Comparison of ENCODE assay signal across 21 cellular contexts in the genomic region with DNA sequence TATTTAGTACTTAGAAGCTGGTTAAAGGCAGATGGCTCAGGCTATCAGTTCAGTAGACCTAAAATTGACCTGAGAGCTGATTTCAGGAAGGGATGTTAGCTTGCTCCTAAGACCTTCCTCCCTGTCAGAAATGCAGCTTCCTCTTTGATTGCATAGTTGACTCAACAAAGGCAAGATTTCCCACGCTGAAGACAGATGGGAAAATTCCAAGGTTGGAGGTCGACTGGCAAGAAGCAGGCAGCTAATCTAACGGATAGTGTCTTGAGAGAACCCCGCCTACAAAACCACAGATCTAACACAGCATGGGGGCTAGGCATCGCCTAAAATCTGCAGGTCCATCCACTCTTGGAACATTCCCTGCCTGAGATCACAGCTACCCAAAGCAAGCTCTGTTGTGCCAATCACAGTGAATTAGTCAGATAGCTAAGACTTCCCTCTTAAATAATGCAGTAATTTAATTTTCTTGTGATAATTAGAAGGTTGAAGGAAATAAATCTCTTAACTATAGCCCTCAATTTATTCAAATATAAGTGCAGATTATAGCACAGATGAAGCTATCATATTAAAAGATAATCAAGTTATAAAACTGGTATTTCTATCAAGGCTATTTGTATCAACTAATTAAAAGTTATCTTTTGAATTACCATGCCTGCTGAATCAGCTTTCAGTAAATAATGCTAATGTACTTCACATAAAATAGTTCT.
A peak's percentile ranks its signal among the peaks of the same experiment; 100 is the strongest.
DNase-seq lines count a peak whose midpoint lies in the region; ATAC-seq and TF ChIP-seq lines count a peak whose summit lies in the region.
"Had no signal": no experiment of that assay in that cellular context is flagged by ENCODE, and none has a peak within 500 bp of the region (broad histone marks: within the 10 kb centered on the region; RNA-seq: fewer than 3 reads in every experiment).

No MANE protein-coding gene starts in this region.

- WGBS in SK-N-SH (ENCODE audit: low lambda C conversion rate): 47% methylated on average over 3 of the region's 5 CpGs

- CTCF ChIA-PET in SK-N-SH (lab: Yijun Ruan, JAX): interaction anchor here (1.0 to 1.3 kb wide), 2 partner anchors 66 to 67 kb away, joined by 3 to 4 read pairs; no protein-coding TSS in a partner anchor
- CTCF ChIA-PET in WTC11 (lab: Charles Lee): no interaction called here

- no peak overlapping the region for H3K4me3 Mint-ChIP-seq in WTC11
- H3K4me3 Mint-ChIP-seq: stimulated activated memory B cell treated with anti-CD40 and anti-IgM and Interleukin-4, amounts not matched to agents 10 μg/mL and 1 μg/mL and 100 μg/mL, for 72 hours; T-cell had no signal

- ATAC-seq in SK-N-SH treated with all-trans-retinoic acid at 6 μM for 48 hours (peak; percentile 34; the same call in 2 of the 3 replicates), WTC11 (peak; percentile 44; the same call in 1 of the 2 replicates), GM19035 (IDR thresholded peaks at IDR 0.05; ENCODE audit: unreplicated experiment) (no peak)
- ATAC-seq: stimulated activated memory B cell treated with anti-CD40 and anti-IgM and Interleukin-4, amounts not matched to agents 10 μg/mL and 1 μg/mL and 100 μg/mL, for 72 hours; T-cell; upper lobe of right lung had no signal

- no peaks in the 10 kb centered on the region for H3K9me2 ChIP-seq in SK-N-SH

- peak overlapping the region in 1 of 2 experiments; percentile 55; a peak in 3 of 4 replicates for H3K27ac ChIP-seq in SK-N-SH (ENCODE audit: low read depth in 2 of 2, low read length in 1 of 2)
- peak overlapping the region; percentile 6 for H3K27ac ChIP-seq in stomach smooth muscle (ENCODE audit: low read length)
- H3K27ac ChIP-seq: 22Rv1, HL-60, KMS-11, left ventricle myocardium inferior, prostate gland, spleen, upper lobe of right lung had no signal

- H3F3A ChIP-seq in SK-N-SH (replicated peaks; ENCODE audit: insufficient read depth): peaks cover 3% of the 10 kb centered on the region

- H3K9me3 ChIP-seq in SK-N-SH (no peaks in the 10 kb centered on the region), stomach smooth muscle (ENCODE audit: control insufficient read depth in 2 of 2, low read length in 2 of 2) (no peaks in the 10 kb centered on the region)
- H3K9me3 ChIP-seq: left ventricle myocardium inferior, prostate gland, spleen, upper lobe of right lung had no signal

- TF ChIP-seq EP300 in SK-N-SH (IDR thresholded peaks at IDR 0.05; ENCODE audit: borderline replicate concordance in 1 of 2, low read depth in 1 of 2, low read length in 1 of 2): no peak

- no peak for TF ChIP-seq RAD21 in SK-N-SH (IDR thresholded peaks at IDR 0.05; ENCODE audit: low read length)

- H3K36me3 ChIP-seq in SK-N-SH (replicated peaks in 1 of 2; ENCODE audit: control insufficient read depth in 1 of 2, insufficient read depth in 2 of 2, low read length in 1 of 2): no peaks in the 10 kb centered on the region
- H3K36me3 ChIP-seq in stomach smooth muscle (ENCODE audit: control insufficient read depth in 2 of 2, insufficient read depth in 2 of 2, low read length in 2 of 2): no peaks in the 10 kb centered on the region
- H3K36me3 ChIP-seq: left ventricle myocardium inferior, prostate gland, spleen, upper lobe of right lung had no signal

- no peaks in the 10 kb centered on the region for H4K20me1 ChIP-seq in SK-N-SH (ENCODE audit: insufficient read depth)

- H3K27me3 Mint-ChIP-seq in WTC11 (ENCODE audit: low read depth): no peaks in the 10 kb centered on the region
- H3K27me3 Mint-ChIP-seq: stimulated activated memory B cell treated with anti-CD40 and anti-IgM and Interleukin-4, amounts not matched to agents 10 μg/mL and 1 μg/mL and 100 μg/mL, for 72 hours had no signal

- TF ChIP-seq CTCF in SK-N-SH (IDR thresholded peaks at IDR 0.05) (no peak), WTC11 (IDR thresholded peaks at IDR 0.05) (no peak)

- H3K4me3 ChIP-seq in SK-N-SH (ENCODE audit: low read depth in 2 of 2, low read length in 1 of 2) (no peak overlapping the region), stomach smooth muscle (ENCODE audit: low read length in 2 of 2) (no peak overlapping the region)
- H3K4me3 ChIP-seq: left ventricle myocardium inferior, prostate gland, spleen, upper lobe of right lung had no signal

- DNase-seq in SK-N-SH: no peak
- peak; percentile 16 for DNase-seq in WTC11 (ENCODE audit: low spot score)
- DNase-seq in fibroblast of peridontal ligament (ENCODE audit: extremely low read depth): peak; percentile 17
- no peak for DNase-seq in GF-D8 (lab: John Stamatoyannopoulos, UW)
- DNase-seq in cerebellar cortex (ENCODE audit: low spot score): no peak
- DNase-seq: activated CD4-positive, CD25-positive, alpha-beta regulatory T cell; activated effector memory CD4-positive, alpha-beta T cell treated with anti-CD3 and anti-CD28 coated beads, Interleukin-2, amount 50 U/mL, for 16 hours; aorta; left ventricle myocardium inferior; NCI-H1105; spleen; T-cell; upper lobe of right lung had no signal

- no peak overlapping the region for H3K4me2 ChIP-seq in SK-N-SH
- H3K4me2 ChIP-seq: KMS-11 had no signal

- POLR2A ChIA-PET in SK-N-SH (lab: Yijun Ruan, JAX) (no interaction called here), WTC11 (lab: Charles Lee) (no interaction called here)

- no peaks in the 10 kb centered on the region for H3K79me2 ChIP-seq in SK-N-SH (ENCODE audit: insufficient read depth)

- peaks cover 6 to 15% of the 10 kb centered on the region in 2 experiments; a peak in 2 of 4 replicates for H3K4me1 ChIP-seq in SK-N-SH (ENCODE audit: control insufficient read depth in 1 of 2, insufficient read depth in 2 of 2, low read depth in 1 of 2, low read length in 1 of 2)
- H3K4me1 ChIP-seq in stomach smooth muscle (ENCODE audit: control insufficient read depth, insufficient read depth, low read length): peaks cover 9% of the 10 kb centered on the region
- H3K4me1 ChIP-seq: left ventricle myocardium inferior, prostate gland, upper lobe of right lung had no signal

- no peaks in the 10 kb centered on the region for H3K36me3 Mint-ChIP-seq in WTC11
- H3K36me3 Mint-ChIP-seq: stimulated activated memory B cell treated with anti-CD40 and anti-IgM and Interleukin-4, amounts not matched to agents 10 μg/mL and 1 μg/mL and 100 μg/mL, for 72 hours; T-cell had no signal

- peaks cover 16% of the 10 kb centered on the region for H3K4me1 Mint-ChIP-seq in WTC11
- H3K4me1 Mint-ChIP-seq: stimulated activated memory B cell treated with anti-CD40 and anti-IgM and Interleukin-4, amounts not matched to agents 10 μg/mL and 1 μg/mL and 100 μg/mL, for 72 hours had no signal

- H2AFZ ChIP-seq in SK-N-SH (ENCODE audit: low read depth): no peak overlapping the region

- H3K9ac ChIP-seq in SK-N-SH (no peak overlapping the region), stomach smooth muscle (ENCODE audit: low read length in 2 of 2) (no peak overlapping the region)
- H3K9ac ChIP-seq: KMS-11 had no signal

- no peaks in the 10 kb centered on the region for H3K9me3 Mint-ChIP-seq in WTC11
- H3K9me3 Mint-ChIP-seq: stimulated activated memory B cell treated with anti-CD40 and anti-IgM and Interleukin-4, amounts not matched to agents 10 μg/mL and 1 μg/mL and 100 μg/mL, for 72 hours; T-cell had no signal

- H3K27ac Mint-ChIP-seq in WTC11: no peak overlapping the region
- H3K27ac Mint-ChIP-seq: stimulated activated memory B cell treated with anti-CD40 and anti-IgM and Interleukin-4, amounts not matched to agents 10 μg/mL and 1 μg/mL and 100 μg/mL, for 72 hours; T-cell had no signal

- H3K27me3 ChIP-seq in SK-N-SH (ENCODE audit: insufficient read depth): no peaks in the 10 kb centered on the region
- H3K27me3 ChIP-seq in stomach smooth muscle (ENCODE audit: control insufficient read depth in 1 of 2, insufficient read depth in 2 of 2, low read length in 2 of 2): no peaks in the 10 kb centered on the region
- H3K27me3 ChIP-seq: spleen, upper lobe of right lung had no signal

TF ChIP-seq in SK-N-SH treated with all-trans-retinoic acid at 6 μM for 48 hours, 23 proteins besides CTCF, POLR2A, EP300 and RAD21 (continues in another document):
- peak; percentile 85 for TF ChIP-seq ZC3H10 (CRISPR knock-in tag; IDR thresholded peaks at IDR 0.05)

TF ChIP-seq in SK-N-SH, 30 proteins besides CTCF, POLR2A, EP300 and RAD21 (continues in another document):
- TF ChIP-seq YY1 (IDR thresholded peaks at IDR 0.05; ENCODE audit: low read depth) (no peak), GABPA (IDR thresholded peaks at IDR 0.05; ENCODE audit: low read depth) (no peak)
- TF ChIP-seq, protein P1, sequence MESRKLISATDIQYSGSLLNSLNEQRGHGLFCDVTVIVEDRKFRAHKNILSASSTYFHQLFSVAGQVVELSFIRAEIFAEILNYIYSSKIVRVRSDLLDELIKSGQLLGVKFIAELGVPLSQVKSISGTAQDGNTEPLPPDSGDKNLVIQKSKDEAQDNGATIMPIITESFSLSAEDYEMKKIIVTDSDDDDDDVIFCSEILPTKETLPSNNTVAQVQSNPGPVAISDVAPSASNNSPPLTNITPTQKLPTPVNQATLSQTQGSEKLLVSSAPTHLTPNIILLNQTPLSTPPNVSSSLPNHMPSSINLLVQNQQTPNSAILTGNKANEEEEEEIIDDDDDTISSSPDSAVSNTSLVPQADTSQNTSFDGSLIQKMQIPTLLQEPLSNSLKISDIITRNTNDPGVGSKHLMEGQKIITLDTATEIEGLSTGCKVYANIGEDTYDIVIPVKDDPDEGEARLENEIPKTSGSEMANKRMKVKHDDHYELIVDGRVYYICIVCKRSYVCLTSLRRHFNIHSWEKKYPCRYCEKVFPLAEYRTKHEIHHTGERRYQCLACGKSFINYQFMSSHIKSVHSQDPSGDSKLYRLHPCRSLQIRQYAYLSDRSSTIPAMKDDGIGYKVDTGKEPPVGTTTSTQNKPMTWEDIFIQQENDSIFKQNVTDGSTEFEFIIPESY (IDR thresholded peaks at IDR 0.05; ENCODE audit: borderline replicate concordance, low read depth): no peak

TF ChIP-seq in WTC11, 78 proteins besides CTCF, POLR2A, EP300 and RAD21 (continues in another document):
- TF ChIP-seq ZBTB21 (CRISPR knock-in tag; IDR thresholded peaks at IDR 0.05; ENCODE audit: borderline replicate concordance) (no peak), ZNF138 (CRISPR knock-in tag; conservative IDR thresholded peaks at IDR 0.05) (no peak), ZNF416 (CRISPR knock-in tag; IDR thresholded peaks at IDR 0.05) (no peak), TCF7 (CRISPR knock-in tag; IDR thresholded peaks at IDR 0.05; ENCODE audit: low read depth) (no peak), ELF4 (CRISPR knock-in tag; IDR thresholded peaks at IDR 0.05; ENCODE audit: low read depth) (no peak)
- TF ChIP-seq, protein P2, sequence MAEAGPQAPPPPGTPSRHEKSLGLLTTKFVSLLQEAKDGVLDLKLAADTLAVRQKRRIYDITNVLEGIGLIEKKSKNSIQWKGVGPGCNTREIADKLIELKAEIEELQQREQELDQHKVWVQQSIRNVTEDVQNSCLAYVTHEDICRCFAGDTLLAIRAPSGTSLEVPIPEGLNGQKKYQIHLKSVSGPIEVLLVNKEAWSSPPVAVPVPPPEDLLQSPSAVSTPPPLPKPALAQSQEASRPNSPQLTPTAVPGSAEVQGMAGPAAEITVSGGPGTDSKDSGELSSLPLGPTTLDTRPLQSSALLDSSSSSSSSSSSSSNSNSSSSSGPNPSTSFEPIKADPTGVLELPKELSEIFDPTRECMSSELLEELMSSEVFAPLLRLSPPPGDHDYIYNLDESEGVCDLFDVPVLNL (CRISPR knock-in tag; IDR thresholded peaks at IDR 0.05; ENCODE audit: borderline replicate concordance, low read depth): no peak

Comparison
In these comparisons a context has a peak if more than half of its experiments do, and no peak if none do; other contexts are left out.
1. DNase-seq: peak in WTC11 (single experiment) and fibroblast of peridontal ligament (single experiment); none in SK-N-SH (single experiment), GF-D8 (single experiment) and cerebellar cortex (single experiment).